In genomic region chr11:72534859-72535547, GRCh38 we compare ENCODE assay signal across 1 cellular context.
TF ChIP-seq lines count a peak whose summit lies in the region.

No MANE protein-coding gene starts in this region.

TF ChIP-seq in H1, 55 proteins besides CTCF, POLR2A, EP300 and RAD21 (continued from another document):
- TF ChIP-seq BCL11A (IDR thresholded peaks at IDR 0.05; ENCODE audit: low read depth in 2 of 2, low read length in 2 of 2) (no peak), SIRT6 (IDR thresholded peaks at IDR 0.05; ENCODE audit: low read length) (no peak), KDM5A (IDR thresholded peaks at IDR 0.05; ENCODE audit: low read length) (no peak), GTF2F1 (IDR thresholded peaks at IDR 0.05; ENCODE audit: borderline replicate concordance, low read depth, low read length) (no peak), TEAD4 (IDR thresholded peaks at IDR 0.05; ENCODE audit: low read depth, low read length) (no peak), EGR1 (IDR thresholded peaks at IDR 0.05; ENCODE audit: borderline replicate concordance, low read depth, low read length) (no peak), MAFK (IDR thresholded peaks at IDR 0.05; ENCODE audit: low read depth, low read length) (peak; percentile 95), PHF8 (conservative IDR thresholded peaks at IDR 0.05; ENCODE audit: low read depth, low read length) (no peak), SP4 (IDR thresholded peaks at IDR 0.05; ENCODE audit: low read length) (no peak), CBX5 (IDR thresholded peaks at IDR 0.05; ENCODE audit: low read depth, low read length) (no peak), HDAC2 (IDR thresholded peaks at IDR 0.05; ENCODE audit: borderline replicate concordance in 1 of 2, low read depth in 2 of 2, low read length in 2 of 2) (no peak), SAP30 (IDR thresholded peaks at IDR 0.05; ENCODE audit: insufficient read depth, insufficient replicate concordance, low read length) (no peak), CHD1 (IDR thresholded peaks at IDR 0.05; ENCODE audit: low read depth, low read length) (no peak), RXRA (IDR thresholded peaks at IDR 0.05; ENCODE audit: insufficient read depth, low read depth, low read length) (no peak), YY1 (IDR thresholded peaks at IDR 0.05; ENCODE audit: low read depth, low read length) (no peak), CTBP2 (IDR thresholded peaks at IDR 0.05; ENCODE audit: borderline replicate concordance, insufficient read depth, insufficient read length, low read length) (no peak), POU5F1 (IDR thresholded peaks at IDR 0.05; ENCODE audit: low read depth, low read length) (no peak), BACH1 (IDR thresholded peaks at IDR 0.05; ENCODE audit: low read length) (peak; percentile 92), POLR2AphosphoS5 (IDR thresholded peaks at IDR 0.05; ENCODE audit: low read depth, low read length) (no peak), TAF7 (optimal IDR thresholded peaks at IDR 0.05; ENCODE audit: borderline replicate concordance, low read depth, low read length) (no peak), NRF1 (IDR thresholded peaks at IDR 0.05; ENCODE audit: low read depth, low read length) (no peak), CBX8 (IDR thresholded peaks at IDR 0.05; ENCODE audit: borderline replicate concordance, low read depth, low read length) (no peak), RFX5 (IDR thresholded peaks at IDR 0.05; ENCODE audit: borderline replicate concordance, low read depth, low read length) (no peak), SP2 (IDR thresholded peaks at IDR 0.05; ENCODE audit: low read length) (no peak), BRCA1 (IDR thresholded peaks at IDR 0.05; ENCODE audit: low read depth, low read length) (no peak), TCF12 (IDR thresholded peaks at IDR 0.05; ENCODE audit: low read depth, low read length) (no peak), RBBP5 (IDR thresholded peaks at IDR 0.05; ENCODE audit: borderline replicate concordance, low read depth, low read length) (0 out of 2 replicates have a peak, but pooled peaks have one; percentile 34), ZNF274 (IDR thresholded peaks at IDR 0.05; ENCODE audit: borderline replicate concordance, extremely low read depth, low read length) (no peak), SRF (IDR thresholded peaks at IDR 0.05; ENCODE audit: low read depth, low read length) (no peak), CEBPB (IDR thresholded peaks at IDR 0.05; ENCODE audit: low read depth, low read length) (no peak), CREB1 (IDR thresholded peaks at IDR 0.05) (no peak), TBP (IDR thresholded peaks at IDR 0.05; ENCODE audit: low read depth, low read length) (peak; percentile 28; the same call in 1 of the 2 replicates), JUND (IDR thresholded peaks at IDR 0.05; ENCODE audit: low read length) (no peak)
- TF ChIP-seq, protein P1, sequence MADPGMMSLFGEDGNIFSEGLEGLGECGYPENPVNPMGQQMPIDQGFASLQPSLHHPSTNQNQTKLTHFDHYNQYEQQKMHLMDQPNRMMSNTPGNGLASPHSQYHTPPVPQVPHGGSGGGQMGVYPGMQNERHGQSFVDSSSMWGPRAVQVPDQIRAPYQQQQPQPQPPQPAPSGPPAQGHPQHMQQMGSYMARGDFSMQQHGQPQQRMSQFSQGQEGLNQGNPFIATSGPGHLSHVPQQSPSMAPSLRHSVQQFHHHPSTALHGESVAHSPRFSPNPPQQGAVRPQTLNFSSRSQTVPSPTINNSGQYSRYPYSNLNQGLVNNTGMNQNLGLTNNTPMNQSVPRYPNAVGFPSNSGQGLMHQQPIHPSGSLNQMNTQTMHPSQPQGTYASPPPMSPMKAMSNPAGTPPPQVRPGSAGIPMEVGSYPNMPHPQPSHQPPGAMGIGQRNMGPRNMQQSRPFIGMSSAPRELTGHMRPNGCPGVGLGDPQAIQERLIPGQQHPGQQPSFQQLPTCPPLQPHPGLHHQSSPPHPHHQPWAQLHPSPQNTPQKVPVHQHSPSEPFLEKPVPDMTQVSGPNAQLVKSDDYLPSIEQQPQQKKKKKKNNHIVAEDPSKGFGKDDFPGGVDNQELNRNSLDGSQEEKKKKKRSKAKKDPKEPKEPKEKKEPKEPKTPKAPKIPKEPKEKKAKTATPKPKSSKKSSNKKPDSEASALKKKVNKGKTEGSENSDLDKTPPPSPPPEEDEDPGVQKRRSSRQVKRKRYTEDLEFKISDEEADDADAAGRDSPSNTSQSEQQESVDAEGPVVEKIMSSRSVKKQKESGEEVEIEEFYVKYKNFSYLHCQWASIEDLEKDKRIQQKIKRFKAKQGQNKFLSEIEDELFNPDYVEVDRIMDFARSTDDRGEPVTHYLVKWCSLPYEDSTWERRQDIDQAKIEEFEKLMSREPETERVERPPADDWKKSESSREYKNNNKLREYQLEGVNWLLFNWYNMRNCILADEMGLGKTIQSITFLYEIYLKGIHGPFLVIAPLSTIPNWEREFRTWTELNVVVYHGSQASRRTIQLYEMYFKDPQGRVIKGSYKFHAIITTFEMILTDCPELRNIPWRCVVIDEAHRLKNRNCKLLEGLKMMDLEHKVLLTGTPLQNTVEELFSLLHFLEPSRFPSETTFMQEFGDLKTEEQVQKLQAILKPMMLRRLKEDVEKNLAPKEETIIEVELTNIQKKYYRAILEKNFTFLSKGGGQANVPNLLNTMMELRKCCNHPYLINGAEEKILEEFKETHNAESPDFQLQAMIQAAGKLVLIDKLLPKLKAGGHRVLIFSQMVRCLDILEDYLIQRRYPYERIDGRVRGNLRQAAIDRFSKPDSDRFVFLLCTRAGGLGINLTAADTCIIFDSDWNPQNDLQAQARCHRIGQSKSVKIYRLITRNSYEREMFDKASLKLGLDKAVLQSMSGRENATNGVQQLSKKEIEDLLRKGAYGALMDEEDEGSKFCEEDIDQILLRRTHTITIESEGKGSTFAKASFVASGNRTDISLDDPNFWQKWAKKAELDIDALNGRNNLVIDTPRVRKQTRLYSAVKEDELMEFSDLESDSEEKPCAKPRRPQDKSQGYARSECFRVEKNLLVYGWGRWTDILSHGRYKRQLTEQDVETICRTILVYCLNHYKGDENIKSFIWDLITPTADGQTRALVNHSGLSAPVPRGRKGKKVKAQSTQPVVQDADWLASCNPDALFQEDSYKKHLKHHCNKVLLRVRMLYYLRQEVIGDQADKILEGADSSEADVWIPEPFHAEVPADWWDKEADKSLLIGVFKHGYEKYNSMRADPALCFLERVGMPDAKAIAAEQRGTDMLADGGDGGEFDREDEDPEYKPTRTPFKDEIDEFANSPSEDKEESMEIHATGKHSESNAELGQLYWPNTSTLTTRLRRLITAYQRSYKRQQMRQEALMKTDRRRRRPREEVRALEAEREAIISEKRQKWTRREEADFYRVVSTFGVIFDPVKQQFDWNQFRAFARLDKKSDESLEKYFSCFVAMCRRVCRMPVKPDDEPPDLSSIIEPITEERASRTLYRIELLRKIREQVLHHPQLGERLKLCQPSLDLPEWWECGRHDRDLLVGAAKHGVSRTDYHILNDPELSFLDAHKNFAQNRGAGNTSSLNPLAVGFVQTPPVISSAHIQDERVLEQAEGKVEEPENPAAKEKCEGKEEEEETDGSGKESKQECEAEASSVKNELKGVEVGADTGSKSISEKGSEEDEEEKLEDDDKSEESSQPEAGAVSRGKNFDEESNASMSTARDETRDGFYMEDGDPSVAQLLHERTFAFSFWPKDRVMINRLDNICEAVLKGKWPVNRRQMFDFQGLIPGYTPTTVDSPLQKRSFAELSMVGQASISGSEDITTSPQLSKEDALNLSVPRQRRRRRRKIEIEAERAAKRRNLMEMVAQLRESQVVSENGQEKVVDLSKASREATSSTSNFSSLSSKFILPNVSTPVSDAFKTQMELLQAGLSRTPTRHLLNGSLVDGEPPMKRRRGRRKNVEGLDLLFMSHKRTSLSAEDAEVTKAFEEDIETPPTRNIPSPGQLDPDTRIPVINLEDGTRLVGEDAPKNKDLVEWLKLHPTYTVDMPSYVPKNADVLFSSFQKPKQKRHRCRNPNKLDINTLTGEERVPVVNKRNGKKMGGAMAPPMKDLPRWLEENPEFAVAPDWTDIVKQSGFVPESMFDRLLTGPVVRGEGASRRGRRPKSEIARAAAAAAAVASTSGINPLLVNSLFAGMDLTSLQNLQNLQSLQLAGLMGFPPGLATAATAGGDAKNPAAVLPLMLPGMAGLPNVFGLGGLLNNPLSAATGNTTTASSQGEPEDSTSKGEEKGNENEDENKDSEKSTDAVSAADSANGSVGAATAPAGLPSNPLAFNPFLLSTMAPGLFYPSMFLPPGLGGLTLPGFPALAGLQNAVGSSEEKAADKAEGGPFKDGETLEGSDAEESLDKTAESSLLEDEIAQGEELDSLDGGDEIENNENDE (IDR thresholded peaks at IDR 0.05; ENCODE audit: insufficient replicate concordance, low read length) = no peak
- TF ChIP-seq, protein P2, sequence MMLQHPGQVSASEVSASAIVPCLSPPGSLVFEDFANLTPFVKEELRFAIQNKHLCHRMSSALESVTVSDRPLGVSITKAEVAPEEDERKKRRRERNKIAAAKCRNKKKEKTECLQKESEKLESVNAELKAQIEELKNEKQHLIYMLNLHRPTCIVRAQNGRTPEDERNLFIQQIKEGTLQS (IDR thresholded peaks at IDR 0.05; ENCODE audit: insufficient read depth, low read depth, low read length) = no peak
TF ChIP-seq in H1: peak in this region for 5.
